13 cellular contexts compared by ENCODE assay signal in genomic region chr14:95500201-95500681, GRCh38. TPM values are rescaled to one million over a fixed set of nuclear protein-coding genes. Genes with fewer than 3 reads are reported as not detected.
DNase-seq lines count a peak whose midpoint lies in the region; ATAC-seq and TF ChIP-seq lines count a peak whose summit lies in the region.
"Had no signal": no experiment of that assay in that cellular context is flagged by ENCODE, and none has a peak within 500 bp of the region (broad histone marks: within the 10 kb centered on the region; RNA-seq: fewer than 3 reads in every experiment).

No MANE protein-coding gene starts in this region.

- intact Hi-C loops in heart left ventricle (cut with DNase I) (no loop called here), psoas muscle (cut with DNase I) (no loop called here), lower lobe of right lung (cut with DNase I) (no loop called here)

- no peak for DNase-seq in T-helper 17 cell
- peak in 1 of 5 donors; percentile 58 for DNase-seq in heart left ventricle
- DNase-seq in psoas muscle = no peak
- DNase-seq in HUDEP-2 (lab: John Stamatoyannopoulos, UW; ENCODE audit: unreplicated experiment in 76 of 76) = no peak
- DNase-seq in lower lobe of right lung = no peak
- no peak for DNase-seq in activated CD4-positive, alpha-beta T cell treated with anti-CD3 and anti-CD28 coated beads, Interleukin-2, amount 50 U/mL, for 1 hour
- DNase-seq: activated CD4-positive, alpha-beta T cell treated with anti-CD3 and anti-CD28 coated beads for 1 hour; activated gamma-delta T cell treated with Interleukin-2 at 50 U/mL for 16 hours; SHP77 treated with DMSO at 0.1 percent for 48 hours had no signal

- peak overlapping the region; percentile 48 to 100 (median 85); a peak in 21 of 22 replicates for H3K4me2 ChIP-seq in BLaER1 treated with 17β-estradiol and CSF1 and Interleukin-3, amounts not matched to agents 10 nM and 100 nM

- H4K20me1 ChIP-seq in BLaER1 treated with 17β-estradiol and CSF1 and Interleukin-3, amounts not matched to agents 10 nM and 100 nM = peaks cover 4 to 82% (median 58%) of the 10 kb centered on the region in 11 experiments; a peak in 19 of 22 replicates

- peak overlapping the region; percentile 74 for H3K27ac Mint-ChIP-seq in T-helper 17 cell

- no peaks in the 10 kb centered on the region for H3K9me3 ChIP-seq in BLaER1 treated with 17β-estradiol and CSF1 and Interleukin-3, amounts not matched to agents 10 nM and 100 nM (replicated peaks in 1 of 11)
- H3K9me3 ChIP-seq in T-helper 17 cell (ENCODE audit: control insufficient read depth, low read length, poor library complexity, severe bottlenecking) (no peaks in the 10 kb centered on the region), heart left ventricle (no peaks in the 10 kb centered on the region), psoas muscle (no peaks in the 10 kb centered on the region), lower lobe of right lung (no peaks in the 10 kb centered on the region)
- H3K9me3 ChIP-seq: ovary had no signal

- no peak overlapping the region for H3K4me3 Mint-ChIP-seq in T-helper 17 cell
- H3K4me3 Mint-ChIP-seq: dendritic cell treated with granulocyte-macrophage colony-stimulating factor and Interleukin-4, amounts not matched to agents 40 ng/mL and 50 ng/mL, for 4 days had no signal

- H3K4me1 Mint-ChIP-seq in T-helper 17 cell = peaks cover 58% of the 10 kb centered on the region

- TF ChIP-seq CTCF in heart left ventricle (IDR thresholded peaks at IDR 0.05) (no peak), psoas muscle (IDR thresholded peaks at IDR 0.05) (no peak), lower lobe of right lung (IDR thresholded peaks at IDR 0.05) (no peak)

- H3K36me3 ChIP-seq in BLaER1 treated with 17β-estradiol and CSF1 and Interleukin-3, amounts not matched to agents 10 nM and 100 nM = peaks cover 7 to 85% (median 64%) of the 10 kb centered on the region in 11 experiments; a peak in 21 of 22 replicates
- H3K36me3 ChIP-seq in heart left ventricle = peaks cover 0 to 15% (median 0%) of the 10 kb centered on the region in 9 donors
- H3K36me3 ChIP-seq in psoas muscle (ENCODE audit: insufficient read depth in 1 of 2, low read depth in 1 of 2) = no peaks in the 10 kb centered on the region
- peaks cover 10% of the 10 kb centered on the region for H3K36me3 ChIP-seq in lower lobe of right lung
- H3K36me3 ChIP-seq: ovary had no signal

- H3K27me3 ChIP-seq in BLaER1 treated with 17β-estradiol and CSF1 and Interleukin-3, amounts not matched to agents 10 nM and 100 nM = no peaks in the 10 kb centered on the region
- no peaks in the 10 kb centered on the region for H3K27me3 ChIP-seq in heart left ventricle
- no peaks in the 10 kb centered on the region for H3K27me3 ChIP-seq in psoas muscle (ENCODE audit: insufficient read depth in 3 of 3, low read length in 2 of 3)
- H3K27me3 ChIP-seq in lower lobe of right lung (ENCODE audit: low read depth) = no peaks in the 10 kb centered on the region
- H3K27me3 ChIP-seq: ovary had no signal

- peaks cover 95 to 100% (median 99%) of the 10 kb centered on the region in 10 experiments for H3K4me1 ChIP-seq in BLaER1 treated with 17β-estradiol and CSF1 and Interleukin-3, amounts not matched to agents 10 nM and 100 nM
- H3K4me1 ChIP-seq in heart left ventricle (peaks cover 0 to 99% (median 49%) of the 10 kb centered on the region in 12 donors), psoas muscle (peaks cover 24% of the 10 kb centered on the region), lower lobe of right lung (peaks cover 52% of the 10 kb centered on the region)

- ATAC-seq in T-helper 17 cell = no peak
- peak in 3 of 4 donors; percentile 18 to 55 (median 41) for ATAC-seq in heart left ventricle
- peak in 3 of 4 donors; percentile 25 to 69 (median 48) for ATAC-seq in psoas muscle
- ATAC-seq in lower lobe of right lung = no peak
- no peak for ATAC-seq in HG02852 (IDR thresholded peaks at IDR 0.05; ENCODE audit: unreplicated experiment)

- WGBS in heart left ventricle, 4 donors = 53 to 70% (median 60%) methylated on average over 9 to 14 of the region's 14 CpGs
- 33 to 58% (median 36%) methylated on average over 14 of the region's 14 CpGs for WGBS in psoas muscle, 3 donors

- no peak for TF ChIP-seq POLR2A in heart left ventricle (IDR thresholded peaks at IDR 0.05)

- peak overlapping the region in 8 of 11 experiments; percentile 13 to 52 (median 38); a peak in 7 of 22 replicates for H3K9ac ChIP-seq in BLaER1 treated with 17β-estradiol and CSF1 and Interleukin-3, amounts not matched to agents 10 nM and 100 nM

- H3K36me3 Mint-ChIP-seq in T-helper 17 cell (ENCODE audit: low read depth) = peaks cover 9% of the 10 kb centered on the region

- H3K27ac ChIP-seq in BLaER1 treated with 17β-estradiol and CSF1 and Interleukin-3, amounts not matched to agents 10 nM and 100 nM = peak overlapping the region in 8 of 11 experiments; percentile 44 to 98 (median 84); a peak in 16 of 22 replicates
- H3K27ac ChIP-seq in heart left ventricle (peak overlapping the region in 10 of 12 donors; percentile 3 to 46 (median 40)), psoas muscle (no peak overlapping the region), lower lobe of right lung (no peak overlapping the region)
- H3K27ac ChIP-seq: ovary had no signal

- no peak overlapping the region for H3K4me3 ChIP-seq in BLaER1 treated with 17β-estradiol and CSF1 and Interleukin-3, amounts not matched to agents 10 nM and 100 nM
- no peak overlapping the region for H3K4me3 ChIP-seq in heart left ventricle
- H3K4me3 ChIP-seq in psoas muscle = no peak overlapping the region
- H3K4me3 ChIP-seq in lower lobe of right lung = no peak overlapping the region
- H3K4me3 ChIP-seq: ovary had no signal

- no peaks in the 10 kb centered on the region for H3K27me3 Mint-ChIP-seq in T-helper 17 cell
- H3K27me3 Mint-ChIP-seq: dendritic cell treated with granulocyte-macrophage colony-stimulating factor and Interleukin-4, amounts not matched to agents 40 ng/mL and 50 ng/mL, for 4 days had no signal

RNA-seq across cellular contexts. Expression of gene SYNE3, which starts 16.2 kb away (rescaled TPM):
- total RNA-seq in T-helper 17 cell (10 to 100 TPM; 59.6 to 64.8 TPM), heart left ventricle (10 to 100 TPM in 5 of 9 donors, 1 to 10 TPM in 4; 6.2 to 16.9 (median 10.3) TPM), psoas muscle (1 to 10 TPM; 3.4 to 4.7 (median 4.1) TPM), lower lobe of right lung (22.4 TPM)
- polyA plus RNA-seq in heart left ventricle (1 to 10 TPM; 3.1 to 3.9 TPM), psoas muscle (1 to 10 TPM in 1 of 3 donors, under 1 TPM in 2; 0.45 to 1.3 (median 0.96) TPM)

RNA-seq across cellular contexts. Expression of gene GLRX5, which starts 34.6 kb away (rescaled TPM):
- total RNA-seq in T-helper 17 cell (10 to 100 TPM; 14.8 to 17.7 TPM), heart left ventricle (100 to 1,000 TPM in 1 of 9 donors, 10 to 100 TPM in 8; 60.8 to 113 (median 78.5) TPM), psoas muscle (10 to 100 TPM; 46.9 to 97.6 (median 57.0) TPM), lower lobe of right lung (23.7 TPM)
- polyA plus RNA-seq in heart left ventricle (10 to 100 TPM; 64.4 to 98.3 TPM), psoas muscle (10 to 100 TPM; 65.5 to 98.7 (median 68.4) TPM)

Comparison
In these comparisons a context has a peak if more than half of its experiments do, and no peak if none do; other contexts are left out.
1. H3K27ac ChIP-seq: peak in BLaER1 treated with 17β-estradiol and CSF1 and Interleukin-3, amounts not matched to agents 10 nM and 100 nM (8 of 11) and heart left ventricle (10 of 12); none in psoas muscle (single experiment) and lower lobe of right lung (single experiment).
2. ATAC-seq: peak in heart left ventricle (3 of 4) and psoas muscle (3 of 4); none in T-helper 17 cell (single experiment), lower lobe of right lung (0 of 2) and HG02852 (single experiment).